9 cellular contexts compared by ENCODE assay signal in the genomic region with DNA sequence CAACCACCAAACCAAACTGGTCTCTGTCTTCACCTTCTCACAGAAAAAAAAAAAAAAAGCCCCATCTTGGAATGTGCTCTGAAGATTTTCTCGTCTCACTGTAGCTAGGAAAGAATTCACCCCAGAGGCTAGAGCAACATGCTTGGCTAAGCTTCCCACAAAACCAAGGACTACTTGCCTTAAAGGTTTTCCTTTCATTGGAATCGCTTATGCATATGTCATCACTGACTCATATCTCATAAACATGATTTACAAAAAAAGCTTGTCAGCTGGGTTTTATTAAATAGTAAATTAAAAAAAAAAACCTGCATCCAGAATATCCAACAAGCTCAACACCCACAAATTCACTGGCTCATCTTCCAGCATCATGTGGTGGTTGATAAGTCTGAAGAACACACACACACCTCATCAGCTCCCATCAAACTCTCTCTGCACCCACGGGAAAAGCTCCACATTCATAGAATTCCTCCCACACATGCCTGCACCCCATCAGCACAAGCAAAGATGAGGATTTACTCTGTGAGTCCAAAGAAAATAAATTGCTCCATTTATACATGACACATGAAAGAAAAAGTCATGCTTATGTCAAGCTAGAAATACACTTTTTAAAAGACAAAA.
DNase-seq lines count a peak whose midpoint lies in the region; ATAC-seq and TF ChIP-seq lines count a peak whose summit lies in the region.
"Had no signal": no experiment of that assay in that cellular context is flagged by ENCODE, and none has a peak within 500 bp of the region (broad histone marks: within the 10 kb centered on the region; RNA-seq: fewer than 3 reads in every experiment).

No MANE protein-coding gene starts in this region.

- no peaks in the 10 kb centered on the region for H4K20me1 ChIP-seq in SK-N-SH (ENCODE audit: insufficient read depth)

- 8% methylated on average over 3 of the region's 3 CpGs for WGBS in SK-N-SH (ENCODE audit: low lambda C conversion rate)

- ATAC-seq in GM18861 (IDR thresholded peaks at IDR 0.05; ENCODE audit: unreplicated experiment) (no peak), GM19035 (IDR thresholded peaks at IDR 0.05; ENCODE audit: unreplicated experiment) (no peak), HG02610 (IDR thresholded peaks at IDR 0.05; ENCODE audit: unreplicated experiment) (no peak), HG03521 (IDR thresholded peaks at IDR 0.05; ENCODE audit: unreplicated experiment) (no peak)

- H3K9ac ChIP-seq in SK-N-SH = peak overlapping the region; percentile 53

- TF ChIP-seq EP300 in SK-N-SH (IDR thresholded peaks at IDR 0.05; ENCODE audit: borderline replicate concordance in 1 of 2, low read depth in 1 of 2, low read length in 1 of 2) = peak; percentile 4 to 72; a peak in 2 of 4 replicates

- H3K4me2 ChIP-seq in SK-N-SH = peak overlapping the region; percentile 22

- no peak for TF ChIP-seq RAD21 in SK-N-SH (IDR thresholded peaks at IDR 0.05; ENCODE audit: low read length)

- CTCF ChIA-PET in SK-N-SH (lab: Yijun Ruan, JAX) = interaction anchor here (1.1 to 1.5 kb wide), 3 partner anchors 14 to 498 kb away, joined by 3 to 4 read pairs (median 3); no protein-coding TSS in a partner anchor

- no peaks in the 10 kb centered on the region for H3K27me3 ChIP-seq in SK-N-SH (ENCODE audit: insufficient read depth)

- peaks cover 4% of the 10 kb centered on the region; the same call in 1 of the 2 replicates for H3K9me2 ChIP-seq in SK-N-SH

- peaks cover 0 to 2% of the 10 kb centered on the region in 2 experiments for H3K36me3 ChIP-seq in SK-N-SH (replicated peaks in 1 of 2; ENCODE audit: control insufficient read depth in 1 of 2, insufficient read depth in 2 of 2, low read length in 1 of 2)

- peaks cover 2 to 33% of the 10 kb centered on the region in 2 experiments; a peak in 2 of 4 replicates for H3K4me1 ChIP-seq in SK-N-SH (ENCODE audit: control insufficient read depth in 1 of 2, insufficient read depth in 2 of 2, low read depth in 1 of 2, low read length in 1 of 2)

- H3K79me2 ChIP-seq in SK-N-SH (ENCODE audit: insufficient read depth) = no peaks in the 10 kb centered on the region

- H3F3A ChIP-seq in SK-N-SH (replicated peaks; ENCODE audit: insufficient read depth) = peaks cover 34% of the 10 kb centered on the region

- TF ChIP-seq CTCF in SK-N-SH (IDR thresholded peaks at IDR 0.05) (no peak), fibroblast of pulmonary artery (IDR thresholded peaks at IDR 0.05; ENCODE audit: low read length, missing control alignments) (no peak)

- H3K4me3 ChIP-seq in SK-N-SH (ENCODE audit: low read depth in 2 of 2, low read length in 1 of 2) (no peak overlapping the region), fibroblast of pulmonary artery (replicated peaks; ENCODE audit: low read depth, low read length) (no peak overlapping the region)

- peak overlapping the region; percentile 1; the same call in 1 of the 2 replicates for H2AFZ ChIP-seq in SK-N-SH (ENCODE audit: low read depth)

- H3K9me3 ChIP-seq in SK-N-SH = no peaks in the 10 kb centered on the region

- POLR2A ChIA-PET in SK-N-SH (lab: Yijun Ruan, JAX) = no interaction called here

- DNase-seq in GM04504 (ENCODE audit: low read depth) (peak; percentile 94), SK-N-SH (no peak), fibroblast of pulmonary artery (ENCODE audit: low read depth) (peak; percentile 87), renal cortical epithelial cell (ENCODE audit: low read depth) (peak; percentile 98)
- DNase-seq: effector CD4-positive, alpha-beta T cell had no signal

- H3K27ac ChIP-seq in SK-N-SH (ENCODE audit: low read depth in 2 of 2, low read length in 1 of 2) = peak overlapping the region; percentile 60 to 95

TF ChIP-seq in SK-N-SH, 30 proteins besides CTCF, POLR2A, EP300 and RAD21 (continues in another document):
- peak; percentile 61; the same call in 1 of the 2 replicates for TF ChIP-seq POLR2AphosphoS5 (IDR thresholded peaks at IDR 0.05; ENCODE audit: low read depth, low read length)
- TF ChIP-seq SIN3A (IDR thresholded peaks at IDR 0.05; ENCODE audit: borderline replicate concordance, low read depth, low read length) = no peak
- no peak for TF ChIP-seq RFX5 (IDR thresholded peaks at IDR 0.05; ENCODE audit: low read length)
- TF ChIP-seq NRF1 (IDR thresholded peaks at IDR 0.05; ENCODE audit: low read depth, low read length) = no peak
- TF ChIP-seq TEAD4 (IDR thresholded peaks at IDR 0.05; ENCODE audit: borderline replicate concordance, insufficient read depth) = peak; percentile 78
- TF ChIP-seq EZH2phosphoT487 (IDR thresholded peaks at IDR 0.05; ENCODE audit: borderline replicate concordance, low read depth) = no peak
- no peak for TF ChIP-seq ELF1 (IDR thresholded peaks at IDR 0.05)
- no peak for TF ChIP-seq RCOR1 (IDR thresholded peaks at IDR 0.05; ENCODE audit: low read length)
- peak; percentile 89 for TF ChIP-seq FOSL2 (IDR thresholded peaks at IDR 0.05; ENCODE audit: borderline replicate concordance, low read depth)
- TF ChIP-seq RXRA (IDR thresholded peaks at IDR 0.05; ENCODE audit: borderline replicate concordance, low read depth) = 0 out of 2 replicates have a peak, but pooled peaks have one; percentile 9
- no peak for TF ChIP-seq FOXJ3 (CRISPR knock-in tag; IDR thresholded peaks at IDR 0.05)
- peak; percentile 73 for TF ChIP-seq PBX3 (IDR thresholded peaks at IDR 0.05)
- TF ChIP-seq IRF3 (IDR thresholded peaks at IDR 0.05; ENCODE audit: low read depth, low read length) = no peak
- peak; percentile 96 for TF ChIP-seq TCF12 (IDR thresholded peaks at IDR 0.05)
- TF ChIP-seq GABPA (IDR thresholded peaks at IDR 0.05; ENCODE audit: low read depth) = no peak
- no peak for TF ChIP-seq SMC3 (IDR thresholded peaks at IDR 0.05; ENCODE audit: low read depth, low read length)
- TF ChIP-seq GATA2 (CRISPR knock-in tag; IDR thresholded peaks at IDR 0.05) = no peak
- no peak for TF ChIP-seq MXI1 (IDR thresholded peaks at IDR 0.05; ENCODE audit: low read depth, low read length)
- 0 out of 2 replicates have a peak, but pooled peaks have one; percentile 17 for TF ChIP-seq USF1 (IDR thresholded peaks at IDR 0.05; ENCODE audit: borderline replicate concordance, low read depth)
- TF ChIP-seq YY1 (IDR thresholded peaks at IDR 0.05; ENCODE audit: low read depth) = no peak
- TF ChIP-seq, protein P1, sequence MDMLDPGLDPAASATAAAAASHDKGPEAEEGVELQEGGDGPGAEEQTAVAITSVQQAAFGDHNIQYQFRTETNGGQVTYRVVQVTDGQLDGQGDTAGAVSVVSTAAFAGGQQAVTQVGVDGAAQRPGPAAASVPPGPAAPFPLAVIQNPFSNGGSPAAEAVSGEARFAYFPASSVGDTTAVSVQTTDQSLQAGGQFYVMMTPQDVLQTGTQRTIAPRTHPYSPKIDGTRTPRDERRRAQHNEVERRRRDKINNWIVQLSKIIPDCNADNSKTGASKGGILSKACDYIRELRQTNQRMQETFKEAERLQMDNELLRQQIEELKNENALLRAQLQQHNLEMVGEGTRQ (IDR thresholded peaks at IDR 0.05; ENCODE audit: borderline replicate concordance, low read depth, low read length) = no peak
- peak; percentile 82 for TF ChIP-seq JUND (IDR thresholded peaks at IDR 0.05)
- TF ChIP-seq NFIC (IDR thresholded peaks at IDR 0.05; ENCODE audit: borderline replicate concordance) = peak; percentile 69
- TF ChIP-seq CHD2 (IDR thresholded peaks at IDR 0.05; ENCODE audit: low read length, partially characterized antibody) = no peak
- TF ChIP-seq MEF2A (IDR thresholded peaks at IDR 0.05; ENCODE audit: borderline replicate concordance, low read depth) = peak; percentile 29; the same call in 1 of the 2 replicates
- no peak for TF ChIP-seq ZBTB33 (IDR thresholded peaks at IDR 0.05; ENCODE audit: borderline replicate concordance, low read depth)
